ENCODE assay signal across 17 cellular contexts in genomic region chr22:48079505-48080295, GRCh38.
"Had no signal": no experiment of that assay in that cellular context is flagged by ENCODE, and none has a peak within 500 bp of the region (broad histone marks: within the 10 kb centered on the region; RNA-seq: fewer than 3 reads in every experiment).

No MANE protein-coding gene starts in this region.

- H3K27ac ChIP-seq: foreskin keratinocyte, prostate gland, suprapubic skin, transverse colon, vagina had no signal

- H3K4me3 Mint-ChIP-seq: activated CD4-positive, alpha-beta memory T cell treated with anti-CD3 and anti-CD28 coated beads for 36 hours; activated T-cell treated with anti-CD3 and anti-CD28 coated beads, Interleukin-2, amount 50 U/mL, for 4 hours; brain; dendritic cell treated with granulocyte-macrophage colony-stimulating factor and Interleukin-4, amounts not matched to agents 40 ng/mL and 50 ng/mL, for 4 days; memory B cell; natural killer cell treated with Interleukin-12 subunit alpha and Interleukin-12 subunit beta and Interleukin-15 and Interleukin-18, amount 100 ng/mL, for 72 hours; stimulated activated naive CD8-positive, alpha-beta T cell treated with anti-CD3 and anti-CD28 coated beads, Interleukin-15, Interleukin-2, amounts not matched to agents 100 ng/mL and 50 ng/mL, for 24 hours had no signal

- H3K36me3 Mint-ChIP-seq: activated CD4-positive, alpha-beta memory T cell treated with anti-CD3 and anti-CD28 coated beads for 36 hours; brain; natural killer cell treated with Interleukin-12 subunit alpha and Interleukin-12 subunit beta and Interleukin-15 and Interleukin-18, amount 100 ng/mL, for 72 hours had no signal

- H3K27me3 ChIP-seq: foreskin keratinocyte, vagina had no signal

- H3K9me3 Mint-ChIP-seq: activated CD4-positive, alpha-beta memory T cell treated with anti-CD3 and anti-CD28 coated beads for 36 hours; activated T-cell treated with anti-CD3 and anti-CD28 coated beads, Interleukin-2, amount 50 U/mL, for 4 hours; dendritic cell treated with granulocyte-macrophage colony-stimulating factor and Interleukin-4, amounts not matched to agents 40 ng/mL and 50 ng/mL, for 4 days; natural killer cell treated with Interleukin-12 subunit alpha and Interleukin-12 subunit beta and Interleukin-15 and Interleukin-18, amount 100 ng/mL, for 72 hours; stimulated activated naive CD8-positive, alpha-beta T cell treated with anti-CD3 and anti-CD28 coated beads, Interleukin-15, Interleukin-2, amounts not matched to agents 100 ng/mL and 50 ng/mL, for 24 hours had no signal

- H3K27ac Mint-ChIP-seq: activated CD4-positive, alpha-beta memory T cell treated with anti-CD3 and anti-CD28 coated beads for 36 hours; brain; dendritic cell treated with granulocyte-macrophage colony-stimulating factor and Interleukin-4, amounts not matched to agents 40 ng/mL and 50 ng/mL, for 4 days; memory B cell; stimulated activated naive CD8-positive, alpha-beta T cell treated with anti-CD3 and anti-CD28 coated beads, Interleukin-15, Interleukin-2, amounts not matched to agents 100 ng/mL and 50 ng/mL, for 24 hours had no signal

- H3K4me3 ChIP-seq: prostate gland, suprapubic skin, transverse colon, vagina had no signal

- H3K36me3 ChIP-seq: prostate gland, suprapubic skin, transverse colon, vagina had no signal

- DNase-seq: activated CD4-positive, alpha-beta memory T cell treated with anti-CD3 and anti-CD28 coated beads for 36 hours; activated naive CD4-positive, alpha-beta T cell treated with Interleukin-2 at 50 U/mL for 16 hours; activated T-cell treated with anti-CD3 and anti-CD28 coated beads, Interleukin-2, amount 50 U/mL, for 4 hours; effector CD4-positive, alpha-beta T cell; erythroblast; foreskin keratinocyte; left colon; stimulated activated CD4-positive, alpha-beta T cell treated with anti-CD3 and anti-CD28 coated beads, Interleukin-4, amount 100 ng/mL, for 24 hours; transverse colon had no signal

- H3K9me3 ChIP-seq: prostate gland, suprapubic skin, transverse colon, vagina had no signal

- ATAC-seq: activated T-cell treated with anti-CD3 and anti-CD28 coated beads, Interleukin-2, amount 50 U/mL, for 4 hours; foreskin keratinocyte; left colon; natural killer cell treated with Interleukin-12 subunit alpha and Interleukin-12 subunit beta and Interleukin-15 and Interleukin-18, amount 100 ng/mL, for 72 hours had no signal

- H3K4me1 ChIP-seq: foreskin keratinocyte, prostate gland, suprapubic skin, transverse colon, vagina had no signal
